ENCODE assay signal across 1 cellular context in the genomic region with DNA sequence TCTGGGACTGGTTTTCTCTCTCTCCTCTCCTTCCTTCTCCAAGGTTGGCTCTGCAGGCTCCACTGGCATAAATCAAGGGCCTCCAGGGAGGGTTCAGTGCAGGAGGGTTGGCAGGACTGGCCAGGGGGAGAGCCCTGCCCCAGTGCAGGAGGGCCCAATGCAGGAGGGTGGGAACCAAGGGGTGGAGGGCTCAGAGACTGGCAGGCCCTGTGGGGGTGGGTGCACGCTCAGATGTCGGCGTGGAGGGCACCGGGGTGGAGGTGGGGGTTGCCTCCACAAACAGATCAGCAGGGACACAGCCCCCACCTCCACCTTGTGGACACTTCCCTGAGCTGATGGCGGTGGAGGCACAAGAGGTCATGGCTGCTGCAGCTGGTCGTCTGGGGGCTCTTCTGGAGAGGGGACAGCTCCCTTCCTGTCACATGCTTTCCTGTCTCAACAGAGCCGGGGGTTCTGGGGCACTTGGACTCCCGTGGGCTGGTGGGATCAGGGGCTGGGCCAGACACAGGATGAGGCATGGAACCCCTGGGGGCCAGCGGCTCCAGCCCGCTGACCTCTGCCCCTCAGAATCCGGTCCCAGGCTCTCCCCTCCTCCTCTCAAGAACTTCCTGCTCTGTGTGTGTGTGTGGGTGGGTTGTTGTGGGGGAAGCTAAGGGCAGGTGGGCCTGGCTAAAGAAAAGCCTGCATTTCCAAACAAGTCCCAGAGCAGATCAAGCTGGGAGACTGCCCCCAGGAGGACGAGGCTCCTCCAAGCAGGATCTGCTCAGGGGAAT.
A peak's percentile ranks its signal among the peaks of the same experiment; 100 is the strongest.
TF ChIP-seq lines count a peak whose summit lies in the region.

No MANE protein-coding gene starts in this region.

TF ChIP-seq in HepG2, 621 proteins besides CTCF, POLR2A, EP300 and RAD21 (continued from another document and continues in another):
- TF ChIP-seq, protein P1, sequence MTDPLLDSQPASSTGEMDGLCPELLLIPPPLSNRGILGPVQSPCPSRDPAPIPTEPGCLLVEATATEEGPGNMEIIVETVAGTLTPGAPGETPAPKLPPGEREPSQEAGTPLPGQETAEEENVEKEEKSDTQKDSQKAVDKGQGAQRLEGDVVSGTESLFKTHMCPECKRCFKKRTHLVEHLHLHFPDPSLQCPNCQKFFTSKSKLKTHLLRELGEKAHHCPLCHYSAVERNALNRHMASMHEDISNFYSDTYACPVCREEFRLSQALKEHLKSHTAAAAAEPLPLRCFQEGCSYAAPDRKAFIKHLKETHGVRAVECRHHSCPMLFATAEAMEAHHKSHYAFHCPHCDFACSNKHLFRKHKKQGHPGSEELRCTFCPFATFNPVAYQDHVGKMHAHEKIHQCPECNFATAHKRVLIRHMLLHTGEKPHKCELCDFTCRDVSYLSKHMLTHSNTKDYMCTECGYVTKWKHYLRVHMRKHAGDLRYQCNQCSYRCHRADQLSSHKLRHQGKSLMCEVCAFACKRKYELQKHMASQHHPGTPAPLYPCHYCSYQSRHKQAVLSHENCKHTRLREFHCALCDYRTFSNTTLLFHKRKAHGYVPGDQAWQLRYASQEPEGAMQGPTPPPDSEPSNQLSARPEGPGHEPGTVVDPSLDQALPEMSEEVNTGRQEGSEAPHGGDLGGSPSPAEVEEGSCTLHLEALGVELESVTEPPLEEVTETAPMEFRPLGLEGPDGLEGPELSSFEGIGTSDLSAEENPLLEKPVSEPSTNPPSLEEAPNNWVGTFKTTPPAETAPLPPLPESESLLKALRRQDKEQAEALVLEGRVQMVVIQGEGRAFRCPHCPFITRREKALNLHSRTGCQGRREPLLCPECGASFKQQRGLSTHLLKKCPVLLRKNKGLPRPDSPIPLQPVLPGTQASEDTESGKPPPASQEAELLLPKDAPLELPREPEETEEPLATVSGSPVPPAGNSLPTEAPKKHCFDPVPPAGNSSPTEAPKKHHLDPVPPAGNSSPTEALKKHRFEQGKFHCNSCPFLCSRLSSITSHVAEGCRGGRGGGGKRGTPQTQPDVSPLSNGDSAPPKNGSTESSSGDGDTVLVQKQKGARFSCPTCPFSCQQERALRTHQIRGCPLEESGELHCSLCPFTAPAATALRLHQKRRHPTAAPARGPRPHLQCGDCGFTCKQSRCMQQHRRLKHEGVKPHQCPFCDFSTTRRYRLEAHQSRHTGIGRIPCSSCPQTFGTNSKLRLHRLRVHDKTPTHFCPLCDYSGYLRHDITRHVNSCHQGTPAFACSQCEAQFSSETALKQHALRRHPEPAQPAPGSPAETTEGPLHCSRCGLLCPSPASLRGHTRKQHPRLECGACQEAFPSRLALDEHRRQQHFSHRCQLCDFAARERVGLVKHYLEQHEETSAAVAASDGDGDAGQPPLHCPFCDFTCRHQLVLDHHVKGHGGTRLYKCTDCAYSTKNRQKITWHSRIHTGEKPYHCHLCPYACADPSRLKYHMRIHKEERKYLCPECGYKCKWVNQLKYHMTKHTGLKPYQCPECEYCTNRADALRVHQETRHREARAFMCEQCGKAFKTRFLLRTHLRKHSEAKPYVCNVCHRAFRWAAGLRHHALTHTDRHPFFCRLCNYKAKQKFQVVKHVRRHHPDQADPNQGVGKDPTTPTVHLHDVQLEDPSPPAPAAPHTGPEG (CRISPR knock-in tag; IDR thresholded peaks at IDR 0.05) = no peak; the same call in 1 of the 2 replicates
- TF ChIP-seq PHB2 (IDR thresholded peaks at IDR 0.05; ENCODE audit: partially characterized antibody) (no peak), SRSF4 (IDR thresholded peaks at IDR 0.05; ENCODE audit: low read depth, low read length, poor library complexity, severe bottlenecking) (no peak), SATB2 (CRISPR knock-in tag; IDR thresholded peaks at IDR 0.05) (0 out of 2 replicates have a peak, but pooled peaks have one; percentile 45), RFXANK (CRISPR knock-in tag; IDR thresholded peaks at IDR 0.05) (no peak), CHCHD3 (CRISPR knock-in tag; IDR thresholded peaks at IDR 0.05) (peak; percentile 48; the same call in 1 of the 2 replicates), ZNF143 (CRISPR knock-in tag; IDR thresholded peaks at IDR 0.05) (peak; percentile 49; the same call in 1 of the 2 replicates), FOXK1 (CRISPR knock-in tag; IDR thresholded peaks at IDR 0.05; ENCODE audit: borderline replicate concordance, low read depth) (peak; percentile 60; the same call in 1 of the 2 replicates), KLF12 (CRISPR knock-in tag; IDR thresholded peaks at IDR 0.05; ENCODE audit: borderline replicate concordance) (no peak; the same call in 1 of the 2 replicates), ZNF768 (CRISPR knock-in tag; IDR thresholded peaks at IDR 0.05) (peak; percentile 64; the same call in 1 of the 2 replicates), ZNF207 (IDR thresholded peaks at IDR 0.05; ENCODE audit: borderline replicate concordance) (no peak), SNRNP70 (IDR thresholded peaks at IDR 0.05; ENCODE audit: low read depth, low read length) (no peak), NFIC (IDR thresholded peaks at IDR 0.05; ENCODE audit: low read length) (no peak), MED13 (CRISPR knock-in tag; IDR thresholded peaks at IDR 0.05) (0 out of 2 replicates have a peak, but pooled peaks have one; percentile 6), ZNF224 (CRISPR knock-in tag; IDR thresholded peaks at IDR 0.05) (0 out of 2 replicates have a peak, but pooled peaks have one; percentile 50), CENPT (CRISPR knock-in tag; IDR thresholded peaks at IDR 0.05; ENCODE audit: low read depth) (no peak), KDM5B (CRISPR knock-in tag; IDR thresholded peaks at IDR 0.05; ENCODE audit: borderline replicate concordance) (peak; percentile 54; the same call in 1 of the 2 replicates), ZNF549 (CRISPR knock-in tag; IDR thresholded peaks at IDR 0.05) (no peak), CEBPG (CRISPR knock-in tag; IDR thresholded peaks at IDR 0.05) (no peak), NR1H2 (CRISPR knock-in tag; IDR thresholded peaks at IDR 0.05; ENCODE audit: borderline replicate concordance, low read depth) (no peak), SIN3B (IDR thresholded peaks at IDR 0.05; ENCODE audit: low read length) (no peak), MTF2 (CRISPR knock-in tag; IDR thresholded peaks at IDR 0.05; ENCODE audit: borderline replicate concordance) (no peak), ZNF761 (CRISPR knock-in tag; conservative IDR thresholded peaks at IDR 0.05) (no peak), TGIF2 (CRISPR knock-in tag; IDR thresholded peaks at IDR 0.05) (no peak), TCF12 (IDR thresholded peaks at IDR 0.05) (no peak), TCF12 (CRISPR knock-in tag; IDR thresholded peaks at IDR 0.05) (no peak)
- TF ChIP-seq, protein P2, sequence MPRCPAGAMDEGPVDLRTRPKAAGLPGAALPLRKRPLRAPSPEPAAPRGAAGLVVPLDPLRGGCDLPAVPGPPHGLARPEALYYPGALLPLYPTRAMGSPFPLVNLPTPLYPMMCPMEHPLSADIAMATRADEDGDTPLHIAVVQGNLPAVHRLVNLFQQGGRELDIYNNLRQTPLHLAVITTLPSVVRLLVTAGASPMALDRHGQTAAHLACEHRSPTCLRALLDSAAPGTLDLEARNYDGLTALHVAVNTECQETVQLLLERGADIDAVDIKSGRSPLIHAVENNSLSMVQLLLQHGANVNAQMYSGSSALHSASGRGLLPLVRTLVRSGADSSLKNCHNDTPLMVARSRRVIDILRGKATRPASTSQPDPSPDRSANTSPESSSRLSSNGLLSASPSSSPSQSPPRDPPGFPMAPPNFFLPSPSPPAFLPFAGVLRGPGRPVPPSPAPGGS (CRISPR knock-in tag; IDR thresholded peaks at IDR 0.05) = peak; percentile 76; the same call in 1 of the 2 replicates
- TF ChIP-seq, protein P3, sequence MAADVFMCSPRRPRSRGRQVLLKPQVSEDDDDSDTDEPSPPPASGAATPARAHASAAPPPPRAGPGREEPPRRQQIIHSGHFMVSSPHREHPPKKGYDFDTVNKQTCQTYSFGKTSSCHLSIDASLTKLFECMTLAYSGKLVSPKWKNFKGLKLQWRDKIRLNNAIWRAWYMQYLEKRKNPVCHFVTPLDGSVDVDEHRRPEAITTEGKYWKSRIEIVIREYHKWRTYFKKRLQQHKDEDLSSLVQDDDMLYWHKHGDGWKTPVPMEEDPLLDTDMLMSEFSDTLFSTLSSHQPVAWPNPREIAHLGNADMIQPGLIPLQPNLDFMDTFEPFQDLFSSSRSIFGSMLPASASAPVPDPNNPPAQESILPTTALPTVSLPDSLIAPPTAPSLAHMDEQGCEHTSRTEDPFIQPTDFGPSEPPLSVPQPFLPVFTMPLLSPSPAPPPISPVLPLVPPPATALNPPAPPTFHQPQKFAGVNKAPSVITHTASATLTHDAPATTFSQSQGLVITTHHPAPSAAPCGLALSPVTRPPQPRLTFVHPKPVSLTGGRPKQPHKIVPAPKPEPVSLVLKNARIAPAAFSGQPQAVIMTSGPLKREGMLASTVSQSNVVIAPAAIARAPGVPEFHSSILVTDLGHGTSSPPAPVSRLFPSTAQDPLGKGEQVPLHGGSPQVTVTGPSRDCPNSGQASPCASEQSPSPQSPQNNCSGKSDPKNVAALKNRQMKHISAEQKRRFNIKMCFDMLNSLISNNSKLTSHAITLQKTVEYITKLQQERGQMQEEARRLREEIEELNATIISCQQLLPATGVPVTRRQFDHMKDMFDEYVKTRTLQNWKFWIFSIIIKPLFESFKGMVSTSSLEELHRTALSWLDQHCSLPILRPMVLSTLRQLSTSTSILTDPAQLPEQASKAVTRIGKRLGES (CRISPR knock-in tag; IDR thresholded peaks at IDR 0.05; ENCODE audit: borderline replicate concordance) = no peak
- TF ChIP-seq, protein P4, sequence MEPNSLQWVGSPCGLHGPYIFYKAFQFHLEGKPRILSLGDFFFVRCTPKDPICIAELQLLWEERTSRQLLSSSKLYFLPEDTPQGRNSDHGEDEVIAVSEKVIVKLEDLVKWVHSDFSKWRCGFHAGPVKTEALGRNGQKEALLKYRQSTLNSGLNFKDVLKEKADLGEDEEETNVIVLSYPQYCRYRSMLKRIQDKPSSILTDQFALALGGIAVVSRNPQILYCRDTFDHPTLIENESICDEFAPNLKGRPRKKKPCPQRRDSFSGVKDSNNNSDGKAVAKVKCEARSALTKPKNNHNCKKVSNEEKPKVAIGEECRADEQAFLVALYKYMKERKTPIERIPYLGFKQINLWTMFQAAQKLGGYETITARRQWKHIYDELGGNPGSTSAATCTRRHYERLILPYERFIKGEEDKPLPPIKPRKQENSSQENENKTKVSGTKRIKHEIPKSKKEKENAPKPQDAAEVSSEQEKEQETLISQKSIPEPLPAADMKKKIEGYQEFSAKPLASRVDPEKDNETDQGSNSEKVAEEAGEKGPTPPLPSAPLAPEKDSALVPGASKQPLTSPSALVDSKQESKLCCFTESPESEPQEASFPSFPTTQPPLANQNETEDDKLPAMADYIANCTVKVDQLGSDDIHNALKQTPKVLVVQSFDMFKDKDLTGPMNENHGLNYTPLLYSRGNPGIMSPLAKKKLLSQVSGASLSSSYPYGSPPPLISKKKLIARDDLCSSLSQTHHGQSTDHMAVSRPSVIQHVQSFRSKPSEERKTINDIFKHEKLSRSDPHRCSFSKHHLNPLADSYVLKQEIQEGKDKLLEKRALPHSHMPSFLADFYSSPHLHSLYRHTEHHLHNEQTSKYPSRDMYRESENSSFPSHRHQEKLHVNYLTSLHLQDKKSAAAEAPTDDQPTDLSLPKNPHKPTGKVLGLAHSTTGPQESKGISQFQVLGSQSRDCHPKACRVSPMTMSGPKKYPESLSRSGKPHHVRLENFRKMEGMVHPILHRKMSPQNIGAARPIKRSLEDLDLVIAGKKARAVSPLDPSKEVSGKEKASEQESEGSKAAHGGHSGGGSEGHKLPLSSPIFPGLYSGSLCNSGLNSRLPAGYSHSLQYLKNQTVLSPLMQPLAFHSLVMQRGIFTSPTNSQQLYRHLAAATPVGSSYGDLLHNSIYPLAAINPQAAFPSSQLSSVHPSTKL (CRISPR knock-in tag; IDR thresholded peaks at IDR 0.05) = peak; percentile 60
- TF ChIP-seq, protein P5, sequence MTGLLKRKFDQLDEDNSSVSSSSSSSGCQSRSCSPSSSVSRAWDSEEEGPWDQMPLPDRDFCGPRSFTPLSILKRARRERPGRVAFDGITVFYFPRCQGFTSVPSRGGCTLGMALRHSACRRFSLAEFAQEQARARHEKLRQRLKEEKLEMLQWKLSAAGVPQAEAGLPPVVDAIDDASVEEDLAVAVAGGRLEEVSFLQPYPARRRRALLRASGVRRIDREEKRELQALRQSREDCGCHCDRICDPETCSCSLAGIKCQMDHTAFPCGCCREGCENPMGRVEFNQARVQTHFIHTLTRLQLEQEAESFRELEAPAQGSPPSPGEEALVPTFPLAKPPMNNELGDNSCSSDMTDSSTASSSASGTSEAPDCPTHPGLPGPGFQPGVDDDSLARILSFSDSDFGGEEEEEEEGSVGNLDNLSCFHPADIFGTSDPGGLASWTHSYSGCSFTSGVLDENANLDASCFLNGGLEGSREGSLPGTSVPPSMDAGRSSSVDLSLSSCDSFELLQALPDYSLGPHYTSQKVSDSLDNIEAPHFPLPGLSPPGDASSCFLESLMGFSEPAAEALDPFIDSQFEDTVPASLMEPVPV (CRISPR knock-in tag; IDR thresholded peaks at IDR 0.05) = no peak
- TF ChIP-seq, protein P6, sequence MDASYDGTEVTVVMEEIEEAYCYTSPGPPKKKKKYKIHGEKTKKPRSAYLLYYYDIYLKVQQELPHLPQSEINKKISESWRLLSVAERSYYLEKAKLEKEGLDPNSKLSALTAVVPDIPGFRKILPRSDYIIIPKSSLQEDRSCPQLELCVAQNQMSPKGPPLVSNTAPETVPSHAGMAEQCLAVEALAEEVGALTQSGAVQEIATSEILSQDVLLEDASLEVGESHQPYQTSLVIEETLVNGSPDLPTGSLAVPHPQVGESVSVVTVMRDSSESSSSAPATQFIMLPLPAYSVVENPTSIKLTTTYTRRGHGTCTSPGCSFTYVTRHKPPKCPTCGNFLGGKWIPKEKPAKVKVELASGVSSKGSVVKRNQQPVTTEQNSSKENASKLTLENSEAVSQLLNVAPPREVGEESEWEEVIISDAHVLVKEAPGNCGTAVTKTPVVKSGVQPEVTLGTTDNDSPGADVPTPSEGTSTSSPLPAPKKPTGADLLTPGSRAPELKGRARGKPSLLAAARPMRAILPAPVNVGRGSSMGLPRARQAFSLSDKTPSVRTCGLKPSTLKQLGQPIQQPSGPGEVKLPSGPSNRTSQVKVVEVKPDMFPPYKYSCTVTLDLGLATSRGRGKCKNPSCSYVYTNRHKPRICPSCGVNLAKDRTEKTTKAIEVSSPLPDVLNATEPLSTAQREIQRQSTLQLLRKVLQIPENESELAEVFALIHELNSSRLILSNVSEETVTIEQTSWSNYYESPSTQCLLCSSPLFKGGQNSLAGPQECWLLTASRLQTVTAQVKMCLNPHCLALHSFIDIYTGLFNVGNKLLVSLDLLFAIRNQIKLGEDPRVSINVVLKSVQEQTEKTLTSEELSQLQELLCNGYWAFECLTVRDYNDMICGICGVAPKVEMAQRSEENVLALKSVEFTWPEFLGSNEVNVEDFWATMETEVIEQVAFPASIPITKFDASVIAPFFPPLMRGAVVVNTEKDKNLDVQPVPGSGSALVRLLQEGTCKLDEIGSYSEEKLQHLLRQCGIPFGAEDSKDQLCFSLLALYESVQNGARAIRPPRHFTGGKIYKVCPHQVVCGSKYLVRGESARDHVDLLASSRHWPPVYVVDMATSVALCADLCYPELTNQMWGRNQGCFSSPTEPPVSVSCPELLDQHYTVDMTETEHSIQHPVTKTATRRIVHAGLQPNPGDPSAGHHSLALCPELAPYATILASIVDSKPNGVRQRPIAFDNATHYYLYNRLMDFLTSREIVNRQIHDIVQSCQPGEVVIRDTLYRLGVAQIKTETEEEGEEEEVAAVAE (CRISPR knock-in tag; IDR thresholded peaks at IDR 0.05; ENCODE audit: borderline replicate concordance) = 0 out of 2 replicates have a peak, but pooled peaks have one; percentile 46
